ENCODE assay signal across 29 cellular contexts in the genomic region with DNA sequence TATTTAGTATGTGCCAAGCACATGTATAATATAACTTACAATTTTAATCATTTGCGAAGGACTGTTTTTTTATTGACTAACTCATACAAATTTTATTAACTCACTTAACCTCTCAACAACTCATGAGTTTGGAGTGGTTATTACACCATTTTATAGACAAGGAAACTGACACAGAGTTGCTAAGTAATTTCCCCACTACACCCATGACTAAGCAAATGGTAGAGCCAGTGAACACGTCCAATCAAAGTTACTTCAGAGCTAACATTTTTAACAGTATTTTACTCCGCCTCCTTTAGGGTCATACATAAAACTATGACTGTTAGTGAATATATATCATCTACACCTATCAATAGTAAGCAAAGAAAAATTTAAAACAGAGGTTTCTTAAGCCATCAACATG.
"Had no signal": no experiment of that assay in that cellular context is flagged by ENCODE, and none has a peak within 500 bp of the region (broad histone marks: within the 10 kb centered on the region; RNA-seq: fewer than 3 reads in every experiment).

No MANE protein-coding gene starts in this region.

- H3K4me3 Mint-ChIP-seq: activated CD4-positive, alpha-beta T cell treated with anti-CD3 and anti-CD28 coated beads, Interleukin-2, amount 10 ng/mL, durations not matched to agents 7 days and 5 days; activated CD8-positive, alpha-beta memory T cell treated with anti-CD3 and anti-CD28 coated beads, Interleukin-2, amount 10 ng/mL, durations not matched to agents 7 days and 5 days; activated CD8-positive, alpha-beta T cell treated with anti-CD3 and anti-CD28 coated beads, Interleukin-2, amount 10 ng/mL, durations not matched to agents 7 days and 5 days; activated T-cell treated with anti-CD3 and anti-CD28 coated beads, Interleukin-2, amount 50 U/mL, for 72 hours; naive thymus-derived CD8-positive, alpha-beta T cell; neural crest cell; stimulated activated memory B cell treated with anti-CD40 and anti-IgM and Interleukin-4, amounts not matched to agents 10 μg/mL and 1 μg/mL and 100 μg/mL, for 72 hours; stimulated activated naive CD8-positive, alpha-beta T cell treated with anti-CD3 and anti-CD28 coated beads, Interleukin-15, amount 100 ng/mL, for 72 hours; WTC11 had no signal

- H3K27ac Mint-ChIP-seq: activated CD4-positive, alpha-beta T cell treated with anti-CD3 and anti-CD28 coated beads, Interleukin-2, amount 10 ng/mL, durations not matched to agents 7 days and 5 days; activated CD8-positive, alpha-beta memory T cell treated with anti-CD3 and anti-CD28 coated beads, Interleukin-2, amount 10 ng/mL, durations not matched to agents 7 days and 5 days; activated CD8-positive, alpha-beta T cell treated with anti-CD3 and anti-CD28 coated beads, Interleukin-2, amount 10 ng/mL, durations not matched to agents 7 days and 5 days; activated naive CD4-positive, alpha-beta T cell treated with anti-CD3 and anti-CD28 coated beads, Interleukin-2, amount 50 U/mL, for 72 hours; activated T-cell treated with anti-CD3 and anti-CD28 coated beads, Interleukin-2, amount 50 U/mL, for 72 hours; naive thymus-derived CD8-positive, alpha-beta T cell; stimulated activated memory B cell treated with anti-CD40 and anti-IgM and Interleukin-4, amounts not matched to agents 10 μg/mL and 1 μg/mL and 100 μg/mL, for 72 hours; stimulated activated naive CD8-positive, alpha-beta T cell treated with anti-CD3 and anti-CD28 coated beads, Interleukin-15, amount 100 ng/mL, for 72 hours; WTC11 had no signal

- H3K36me3 Mint-ChIP-seq: activated CD8-positive, alpha-beta memory T cell treated with anti-CD3 and anti-CD28 coated beads, Interleukin-2, amount 10 ng/mL, durations not matched to agents 7 days and 5 days; activated naive CD4-positive, alpha-beta T cell treated with anti-CD3 and anti-CD28 coated beads, Interleukin-2, amount 50 U/mL, for 72 hours; stimulated activated memory B cell treated with anti-CD40 and anti-IgM and Interleukin-4, amounts not matched to agents 10 μg/mL and 1 μg/mL and 100 μg/mL, for 72 hours; WTC11 had no signal

- H3K4me3 ChIP-seq: lower lobe of right lung, pancreas, prostate gland, smooth muscle cell, thyroid gland, upper lobe of left lung had no signal

- DNase-seq: activated CD4-positive, alpha-beta T cell treated with anti-CD3 and anti-CD28 coated beads for 1 hour; activated CD4-positive, alpha-beta T cell treated with anti-CD3 and anti-CD28 coated beads, Interleukin-2, amount 10 ng/mL, durations not matched to agents 7 days and 5 days; activated CD8-positive, alpha-beta memory T cell treated with anti-CD3 and anti-CD28 coated beads, Interleukin-2, amount 10 ng/mL, durations not matched to agents 7 days and 5 days; activated CD8-positive, alpha-beta T cell treated with anti-CD3 and anti-CD28 coated beads, Interleukin-2, amount 10 ng/mL, durations not matched to agents 7 days and 5 days; activated naive CD4-positive, alpha-beta T cell; activated T-cell treated with anti-CD3 and anti-CD28 coated beads, Interleukin-2, amount 50 U/mL, for 72 hours; anterior cingulate cortex; effector CD8-positive, alpha-beta T cell; kidney glomerular epithelial cell; lower lobe of right lung; mesenchymal stem cell; naive thymus-derived CD8-positive, alpha-beta T cell; nucleus accumbens; pancreas; retina; stimulated activated CD4-positive, alpha-beta T cell treated with anti-CD3 and anti-CD28 coated beads, Interleukin-1b, Interleukin-23, amount 100 ng/mL, for 48 hours; stimulated activated CD4-positive, alpha-beta T cell treated with anti-CD3 and anti-CD28 coated beads, Interleukin-4, amount 100 ng/mL, for 4 hours; stimulated activated CD8-positive, alpha-beta memory T cell treated with anti-CD3 and anti-CD28 coated beads, Interleukin-4, amount 100 ng/mL, for 48 hours; stimulated activated naive CD8-positive, alpha-beta T cell treated with anti-CD3 and anti-CD28 coated beads, Interleukin-15, amount 100 ng/mL, for 72 hours; substantia nigra; T1000; thyroid gland; upper lobe of left lung had no signal

- H3K27me3 Mint-ChIP-seq: activated CD4-positive, alpha-beta T cell treated with anti-CD3 and anti-CD28 coated beads, Interleukin-2, amount 10 ng/mL, durations not matched to agents 7 days and 5 days; activated CD8-positive, alpha-beta memory T cell treated with anti-CD3 and anti-CD28 coated beads, Interleukin-2, amount 10 ng/mL, durations not matched to agents 7 days and 5 days; naive thymus-derived CD8-positive, alpha-beta T cell; stimulated activated memory B cell treated with anti-CD40 and anti-IgM and Interleukin-4, amounts not matched to agents 10 μg/mL and 1 μg/mL and 100 μg/mL, for 72 hours; stimulated activated naive CD8-positive, alpha-beta T cell treated with anti-CD3 and anti-CD28 coated beads, Interleukin-15, amount 100 ng/mL, for 72 hours had no signal

- H3K9me3 Mint-ChIP-seq: activated CD4-positive, alpha-beta T cell treated with anti-CD3 and anti-CD28 coated beads, Interleukin-2, amount 10 ng/mL, durations not matched to agents 7 days and 5 days; neural crest cell; stimulated activated memory B cell treated with anti-CD40 and anti-IgM and Interleukin-4, amounts not matched to agents 10 μg/mL and 1 μg/mL and 100 μg/mL, for 72 hours; WTC11 had no signal

- H3K4me1 Mint-ChIP-seq: activated CD4-positive, alpha-beta T cell treated with anti-CD3 and anti-CD28 coated beads, Interleukin-2, amount 10 ng/mL, durations not matched to agents 7 days and 5 days; activated CD8-positive, alpha-beta memory T cell treated with anti-CD3 and anti-CD28 coated beads, Interleukin-2, amount 10 ng/mL, durations not matched to agents 7 days and 5 days; naive thymus-derived CD8-positive, alpha-beta T cell; neural crest cell; stimulated activated memory B cell treated with anti-CD40 and anti-IgM and Interleukin-4, amounts not matched to agents 10 μg/mL and 1 μg/mL and 100 μg/mL, for 72 hours; stimulated activated naive CD8-positive, alpha-beta T cell treated with anti-CD3 and anti-CD28 coated beads, Interleukin-15, amount 100 ng/mL, for 72 hours; WTC11 had no signal
